9 cellular contexts compared by ENCODE assay signal in genomic region chr10:79067241-79068202, GRCh38. TPM values are rescaled to one million over a fixed set of nuclear protein-coding genes. Genes with fewer than 3 reads are reported as not detected.
DNase-seq lines count a peak whose midpoint lies in the region; ATAC-seq and TF ChIP-seq lines count a peak whose summit lies in the region.
"Had no signal": no experiment of that assay in that cellular context is flagged by ENCODE, and none has a peak within 500 bp of the region (broad histone marks: within the 10 kb centered on the region; RNA-seq: fewer than 3 reads in every experiment).

No MANE protein-coding gene starts in this region.

- no peaks in the 10 kb centered on the region for H3K9me3 ChIP-seq in Caco-2
- no peaks in the 10 kb centered on the region for H3K9me3 ChIP-seq in IMR-90 (ENCODE audit: control insufficient read depth, insufficient read depth, low read length)
- H3K9me3 ChIP-seq in naive thymus-derived CD4-positive, alpha-beta T cell (ENCODE audit: control insufficient read depth in 2 of 3, low read length in 3 of 3) = no peaks in the 10 kb centered on the region

- TF ChIP-seq RAD21 in IMR-90 (IDR thresholded peaks at IDR 0.05; ENCODE audit: low read length) = peak; percentile 39

- peaks cover 0 to 29% of the 10 kb centered on the region in 2 experiments; a peak in 2 of 4 replicates for H3K79me1 ChIP-seq in IMR-90 (ENCODE audit: low read depth in 1 of 2, low read length in 2 of 2)

- H3K27me3 ChIP-seq in Caco-2 (replicated peaks; ENCODE audit: control insufficient read depth, insufficient read depth, low read length) (no peaks in the 10 kb centered on the region), IMR-90 (ENCODE audit: control insufficient read depth, insufficient read depth, low read length) (no peaks in the 10 kb centered on the region)
- no peaks in the 10 kb centered on the region for H3K27me3 ChIP-seq in naive thymus-derived CD4-positive, alpha-beta T cell (ENCODE audit: control insufficient read depth in 2 of 2, insufficient read depth in 2 of 2, low read length in 2 of 2)

- peak overlapping the region; percentile 97 for H3K23ac ChIP-seq in IMR-90 (ENCODE audit: low read depth, low read length)

- H3K36me3 ChIP-seq in Caco-2 (ENCODE audit: control insufficient read depth, insufficient read depth, low read length) (no peaks in the 10 kb centered on the region), IMR-90 (ENCODE audit: control insufficient read depth, insufficient read depth, low read length) (no peaks in the 10 kb centered on the region)
- no peaks in the 10 kb centered on the region for H3K36me3 ChIP-seq in naive thymus-derived CD4-positive, alpha-beta T cell (ENCODE audit: control insufficient read depth in 2 of 3, insufficient read depth in 3 of 3, low read length in 3 of 3)

- H2BK5ac ChIP-seq in IMR-90 (ENCODE audit: low read depth, low read length, poor library complexity, severe bottlenecking) = peak overlapping the region; percentile 84

- WGBS in IMR-90 (ENCODE audit: extremely low coverage in 2 of 2, insufficient read length in 1 of 2), 2 experiments = 7% methylated on average over 28 of the region's 81 CpGs; no CpG with 5 or more reads in 1 of the 2 experiments

- peak overlapping the region; percentile 84 for H3K9ac ChIP-seq in IMR-90 (ENCODE audit: low read depth, low read length)

- BruUV-seq in Caco-2 (replicated peaks; lab: Mats Ljungman, UMichigan) (no TSS peak), IMR-90 (replicated peaks; lab: Mats Ljungman, UMichigan) (no TSS peak)

- dilution Hi-C loops in IMR-90 (cut with HindIII; ENCODE audit: low sequenced_read_pairs, unreplicated experiment) = no loop called here

- peaks cover 15% of the 10 kb centered on the region for H3K4me1 Mint-ChIP-seq in Caco-2 (ENCODE audit: low read depth, unreplicated experiment)
- H3K4me1 Mint-ChIP-seq in naive thymus-derived CD4-positive, alpha-beta T cell = peaks cover 30 to 69% (median 55%) of the 10 kb centered on the region in 7 donors

- CTCF ChIA-PET in Caco-2 (lab: Charles Lee) (interaction anchor here (0.6 to 3.5 kb wide), 23 partner anchors 8 to 1020 kb away, joined by 3 to 19 read pairs (median 3); no protein-coding TSS in a partner anchor), IMR-90 (lab: Yijun Ruan, JAX) (interaction anchor here (1.1 to 1.6 kb wide), 3 partner anchors 93 to 1020 kb away, joined by 3 to 5 read pairs (median 4); no protein-coding TSS in a partner anchor)
- CTCF ChIA-PET in naive thymus-derived CD4-positive, alpha-beta T cell (lab: Charles Lee) = interaction anchor here (0.7 to 1.2 kb wide), 2 partner anchors 9 to 44 kb away, joined by 3 read pairs; no protein-coding TSS in a partner anchor

- POLR2A ChIA-PET in Caco-2 (lab: Charles Lee) (interaction anchor here (0.5 to 1.5 kb wide), 5 partner anchors 62 to 128 kb away, joined by 3 to 12 read pairs (median 4); no protein-coding TSS in a partner anchor), IMR-90 (lab: Charles Lee; ENCODE audit: unreplicated experiment) (interaction anchor here (0.6 to 1.2 kb wide), 4 partner anchors 70 to 179 kb away, joined by 3 to 14 read pairs (median 4); no protein-coding TSS in a partner anchor)
- POLR2A ChIA-PET in naive thymus-derived CD4-positive, alpha-beta T cell (lab: Charles Lee) = interaction anchor here (0.7 to 1.0 kb wide), 2 partner anchors 11 to 16 kb away, joined by 3 read pairs; no protein-coding TSS in a partner anchor

- no peak overlapping the region for H3K27ac Mint-ChIP-seq in Caco-2 (ENCODE audit: unreplicated experiment)
- peak overlapping the region; percentile 30 to 97 (median 88) for H3K27ac Mint-ChIP-seq in naive thymus-derived CD4-positive, alpha-beta T cell

- no peaks in the 10 kb centered on the region for H3K9me3 Mint-ChIP-seq in Caco-2 (ENCODE audit: unreplicated experiment)
- H3K9me3 Mint-ChIP-seq in naive thymus-derived CD4-positive, alpha-beta T cell = no peaks in the 10 kb centered on the region
- H3K9me3 Mint-ChIP-seq: activated naive CD4-positive, alpha-beta T cell treated with anti-CD3 and anti-CD28 coated beads, Interleukin-2, amount 50 U/mL, for 72 hours had no signal

- H3K4me2 ChIP-seq in IMR-90 (ENCODE audit: low read depth, low read length) = peak overlapping the region; percentile 87

- in situ Hi-C loops in IMR-90 (cut with MboI; ENCODE audit: low sequenced_read_pairs) = no loop called here

- ATAC-seq in IMR-90 (ENCODE audit: low read depth) = peak; percentile 41
- ATAC-seq in naive thymus-derived CD4-positive, alpha-beta T cell = peak; percentile 57
- no peak for ATAC-seq in HG03175 (IDR thresholded peaks at IDR 0.05; ENCODE audit: unreplicated experiment)

- TF ChIP-seq CTCF in Caco-2 (IDR thresholded peaks at IDR 0.05; ENCODE audit: insufficient read depth in 1 of 2, low read depth in 1 of 2, low read length in 1 of 2, severe bottlenecking in 1 of 2, unreplicated experiment in 1 of 2) (peak in 1 of 2 experiments; percentile 67), IMR-90 (conservative IDR thresholded peaks at IDR 0.05; ENCODE audit: low read depth, low read length) (peak; percentile 44), fibroblast of pulmonary artery (IDR thresholded peaks at IDR 0.05; ENCODE audit: low read length, missing control alignments) (no peak)

- H3K27me3 Mint-ChIP-seq in Caco-2 (ENCODE audit: insufficient read depth, unreplicated experiment) = no peaks in the 10 kb centered on the region
- H3K27me3 Mint-ChIP-seq in naive thymus-derived CD4-positive, alpha-beta T cell = peaks cover 0 to 19% (median 0%) of the 10 kb centered on the region in 5 donors

- peaks cover 26% of the 10 kb centered on the region for H3K36me3 Mint-ChIP-seq in Caco-2 (ENCODE audit: insufficient read depth, unreplicated experiment)
- peaks cover 0 to 2% (median 0%) of the 10 kb centered on the region in 5 donors for H3K36me3 Mint-ChIP-seq in naive thymus-derived CD4-positive, alpha-beta T cell
- H3K36me3 Mint-ChIP-seq: activated naive CD4-positive, alpha-beta T cell treated with anti-CD3 and anti-CD28 coated beads, Interleukin-2, amount 50 U/mL, for 72 hours had no signal

- peak overlapping the region; percentile 48 to 95; a peak in 3 of 4 replicates for H4K8ac ChIP-seq in IMR-90 (ENCODE audit: low read depth in 2 of 2, low read length in 2 of 2)

- H3K56ac ChIP-seq in IMR-90 (ENCODE audit: extremely low read depth, insufficient read depth, low read length) = peak overlapping the region; percentile 75

- H3K4me3 Mint-ChIP-seq in Caco-2 (ENCODE audit: unreplicated experiment) = peak overlapping the region; percentile 74
- peak overlapping the region; percentile 88 to 98 (median 94) for H3K4me3 Mint-ChIP-seq in naive thymus-derived CD4-positive, alpha-beta T cell

- peak overlapping the region; percentile 83 for H3K14ac ChIP-seq in IMR-90 (replicated peaks; ENCODE audit: low read depth, low read length)

- DNase-seq in Caco-2 (peak; percentile 93 to 97), IMR-90 (peak; percentile 91), RKO (ENCODE audit: low spot score) (peak; percentile 78), fibroblast of pulmonary artery (ENCODE audit: low read depth) (peak; percentile 94)
- peak; percentile 80 for DNase-seq in activated effector memory CD4-positive, alpha-beta T cell treated with Interleukin-2 at 50 U/mL for 16 hours
- peak; percentile 72 to 87 (median 84) for DNase-seq in naive thymus-derived CD4-positive, alpha-beta T cell
- peak; percentile 72 to 77 for DNase-seq in stimulated activated CD8-positive, alpha-beta memory T cell treated with anti-CD3 and anti-CD28 coated beads, Interleukin-7, amount 100 ng/mL, for 4 hours (ENCODE audit: low read depth in 2 of 2)

- H3K4me1 ChIP-seq in Caco-2 = peaks cover 25% of the 10 kb centered on the region
- peaks cover 10% of the 10 kb centered on the region for H3K4me1 ChIP-seq in IMR-90 (ENCODE audit: control insufficient read depth, insufficient read depth, low read length)
- peaks cover 12 to 34% of the 10 kb centered on the region in 2 donors for H3K4me1 ChIP-seq in naive thymus-derived CD4-positive, alpha-beta T cell (ENCODE audit: control insufficient read depth in 2 of 2, insufficient read depth in 2 of 2, low read length in 2 of 2)

- peak overlapping the region; percentile 93 for H2BK20ac ChIP-seq in IMR-90 (ENCODE audit: low read depth, low read length)

- H3K4ac ChIP-seq in IMR-90 (ENCODE audit: low read depth, low read length) = peak overlapping the region; percentile 96

- H3K18ac ChIP-seq in IMR-90 (ENCODE audit: low read depth, low read length) = peak overlapping the region; percentile 86

- H2AFZ ChIP-seq in IMR-90 (replicated peaks; ENCODE audit: low read length, poor library complexity) = peak overlapping the region; percentile 97

- H3K27ac ChIP-seq in IMR-90 (ENCODE audit: insufficient read depth, low read length) = peak overlapping the region; percentile 91
- peak overlapping the region; percentile 81 for H3K27ac ChIP-seq in naive thymus-derived CD4-positive, alpha-beta T cell (ENCODE audit: low read depth, low read length)

- peak overlapping the region; percentile 82 for H3K4me3 ChIP-seq in Caco-2 (ENCODE audit: low read depth, low read length)
- H3K4me3 ChIP-seq in IMR-90 (ENCODE audit: insufficient read depth, low read depth, low read length) = peak overlapping the region; percentile 99
- peak overlapping the region; percentile 57 for H3K4me3 ChIP-seq in fibroblast of pulmonary artery (replicated peaks; ENCODE audit: low read depth, low read length)
- H3K4me3 ChIP-seq in naive thymus-derived CD4-positive, alpha-beta T cell (ENCODE audit: low read length) = peak overlapping the region; percentile 83

- H2BK120ac ChIP-seq in IMR-90 (ENCODE audit: low read depth, low read length) = peak overlapping the region; percentile 91

- peaks cover 26% of the 10 kb centered on the region for H4K20me1 ChIP-seq in IMR-90 (ENCODE audit: insufficient read depth, low read length)

- H2AK9ac ChIP-seq in IMR-90 (replicated peaks; ENCODE audit: low read depth, low read length, poor library complexity) = peak overlapping the region; percentile 92

- H4K91ac ChIP-seq in IMR-90 (ENCODE audit: insufficient read depth, low read depth, low read length) = peak overlapping the region; percentile 90

- H2BK15ac ChIP-seq in IMR-90 (ENCODE audit: low read depth, low read length) = peak overlapping the region; percentile 96

- intact Hi-C loops in Caco-2 (cut with micrococcal nuclease; ENCODE audit: unreplicated experiment) (loop anchor here (1.0 to 10.0 kb wide), 9 partner anchors 8 to 805 kb away; no protein-coding TSS in a partner anchor), IMR-90 (cut with micrococcal nuclease) (loop anchor here (1.0 to 10.0 kb wide), 8 partner anchors 93 to 765 kb away; no protein-coding TSS in a partner anchor)
- intact Hi-C loops in naive thymus-derived CD4-positive, alpha-beta T cell (cut with micrococcal nuclease) = loop anchor here (1.0 to 10.0 kb wide), 23 partner anchors 15 to 1400 kb away; partner anchors contain the start of genes PPIF (in 2 of the 2), RPS24 (in 2 of the 2), POLR3A (in 1 of the 2) and ZCCHC24 (in 1 of the 2)

- peak overlapping the region; percentile 94 for H2AK5ac ChIP-seq in IMR-90 (ENCODE audit: low read depth, low read length)

- H4K5ac ChIP-seq in IMR-90 (ENCODE audit: low read depth, low read length) = peak overlapping the region; percentile 51; the same call in 1 of the 2 replicates

- peaks cover 5% of the 10 kb centered on the region for H3K9me1 ChIP-seq in IMR-90 (ENCODE audit: insufficient read depth, low read length)

- TF ChIP-seq POLR2A in IMR-90 (IDR thresholded peaks at IDR 0.05; ENCODE audit: low read depth, low read length) = no peak; the same call in none of the 2 replicates

RNA-seq across cellular contexts. Expression of gene ZMIZ1, which starts 1.2 kb away (rescaled TPM):
- total RNA-seq in Caco-2 (2022) = 42.3 and 43.7 TPM in 2 replicates
- 6.6 and 6.7 TPM in 2 replicates for total RNA-seq in IMR-90 (2012; rRNA removed)
- 43.2 and 48.7 TPM in 2 replicates for polyA plus RNA-seq in IMR-90 (2012; rRNA removed)
- 39.5 and 51.2 TPM in 2 replicates for polyA plus RNA-seq in IMR-90 (2012; cell fraction: cytosol; rRNA removed)
- polyA plus RNA-seq in IMR-90 (2012; cell fraction: nucleus; rRNA removed; ENCODE audit: low replicate concordance) = 57.0 and 113 TPM in 2 replicates
- total RNA-seq in naive thymus-derived CD4-positive, alpha-beta T cell = 10 to 100 TPM; 13.5 to 57.2 (median 24.5) TPM
- 1 to 10 TPM; 1.8 to 4.2 TPM for polyA plus RNA-seq in naive thymus-derived CD4-positive, alpha-beta T cell
